Comparison of ENCODE assay signal across 12 cellular contexts in the genomic region with DNA sequence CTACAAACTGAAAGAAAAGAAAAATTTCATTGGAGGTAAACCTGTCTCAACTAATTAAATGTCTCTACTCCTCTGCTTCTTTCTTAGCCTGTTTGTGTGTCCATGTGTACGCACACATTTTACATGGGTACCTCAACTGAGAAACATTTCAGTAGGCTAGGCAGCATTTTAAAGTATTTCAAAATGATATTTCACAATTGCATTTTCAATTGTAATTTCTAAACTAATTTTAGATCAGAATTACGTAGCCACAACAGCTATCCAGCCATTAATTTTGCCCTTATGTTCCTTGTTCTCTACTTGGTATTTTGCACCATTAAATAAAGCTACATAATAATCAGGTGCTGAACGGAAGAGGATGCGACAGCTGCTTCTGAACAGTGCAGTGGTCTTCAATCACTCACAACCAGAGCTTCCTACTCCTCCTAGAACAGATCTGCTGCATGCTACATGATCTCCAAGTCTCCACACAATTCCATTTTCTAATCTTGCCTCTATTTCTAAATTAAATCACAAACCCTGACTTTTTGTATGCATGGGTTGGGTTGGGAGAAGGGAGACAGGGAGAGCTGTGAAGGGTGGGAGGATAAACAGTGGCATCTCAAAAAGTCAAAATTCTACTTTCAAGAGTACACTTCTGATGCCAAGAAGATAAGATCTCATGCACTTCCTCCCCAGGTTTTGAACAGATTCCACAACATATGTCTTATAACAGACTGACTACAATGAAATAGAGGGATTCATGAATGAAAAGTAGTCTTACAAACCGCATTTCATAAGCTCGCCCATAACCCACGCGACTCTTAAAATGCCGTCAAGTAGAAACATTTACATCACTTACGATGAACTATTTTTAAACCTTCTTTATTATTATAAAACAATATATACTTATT. TPM values are rescaled to one million over a fixed set of nuclear protein-coding genes. Genes with fewer than 3 reads are reported as not detected.
DNase-seq lines count a peak whose midpoint lies in the region; ATAC-seq and TF ChIP-seq lines count a peak whose summit lies in the region.
"Had no signal": no experiment of that assay in that cellular context is flagged by ENCODE, and none has a peak within 500 bp of the region (broad histone marks: within the 10 kb centered on the region; RNA-seq: fewer than 3 reads in every experiment).

No MANE protein-coding gene starts in this region.

- no peak for TF ChIP-seq CTCF in AG10803 (conservative IDR thresholded peaks at IDR 0.05; ENCODE audit: low read length)
- no peak for TF ChIP-seq CTCF in CD8-positive, alpha-beta T cell (IDR thresholded peaks at IDR 0.05)

- intact Hi-C loops in CD8-positive, alpha-beta T cell (cut with DNase I, micrococcal nuclease): loop anchor here in 1 of 2 experiments (1.0 kb wide), 1 partner anchor 26 kb away; no protein-coding TSS in a partner anchor

- H3K4me3 Mint-ChIP-seq in CD8-positive, alpha-beta T cell: peak overlapping the region; percentile 59
- H3K4me3 Mint-ChIP-seq in activated naive CD8-positive, alpha-beta T cell treated with anti-CD3 and anti-CD28 coated beads, Interleukin-2, amount 10 ng/mL, durations not matched to agents 7 days and 5 days: peak overlapping the region; percentile 65
- peak overlapping the region; percentile 25 for H3K4me3 Mint-ChIP-seq in natural killer cell treated with Interleukin-12 subunit alpha and Interleukin-12 subunit beta and Interleukin-15 and Interleukin-18, amount 100 ng/mL, for 72 hours
- H3K4me3 Mint-ChIP-seq: IgD-negative memory B cell had no signal

- peak; percentile 54 for ATAC-seq in CD8-positive, alpha-beta T cell
- peak; percentile 69 for ATAC-seq in activated naive CD8-positive, alpha-beta T cell treated with anti-CD3 and anti-CD28 coated beads, Interleukin-2, amount 10 ng/mL, durations not matched to agents 7 days and 5 days (ENCODE audit: low read depth)
- no peak for ATAC-seq in natural killer cell treated with Interleukin-12 subunit alpha and Interleukin-12 subunit beta and Interleukin-15 and Interleukin-18, amount 100 ng/mL, for 72 hours

- no peaks in the 10 kb centered on the region for H3K36me3 Mint-ChIP-seq in CD8-positive, alpha-beta T cell
- H3K36me3 Mint-ChIP-seq in activated naive CD8-positive, alpha-beta T cell treated with anti-CD3 and anti-CD28 coated beads, Interleukin-2, amount 10 ng/mL, durations not matched to agents 7 days and 5 days: peaks cover 11% of the 10 kb centered on the region
- H3K36me3 Mint-ChIP-seq in natural killer cell treated with Interleukin-12 subunit alpha and Interleukin-12 subunit beta and Interleukin-15 and Interleukin-18, amount 100 ng/mL, for 72 hours: no peaks in the 10 kb centered on the region

- no peaks in the 10 kb centered on the region for H3K9me3 ChIP-seq in CD8-positive, alpha-beta T cell (ENCODE audit: low read length)

- no peak overlapping the region for H3K27ac ChIP-seq in CD8-positive, alpha-beta T cell (ENCODE audit: low read depth, low read length)

- H3K4me1 Mint-ChIP-seq in CD8-positive, alpha-beta T cell (ENCODE audit: low read depth): peaks cover 73% of the 10 kb centered on the region
- H3K4me1 Mint-ChIP-seq in activated naive CD8-positive, alpha-beta T cell treated with anti-CD3 and anti-CD28 coated beads, Interleukin-2, amount 10 ng/mL, durations not matched to agents 7 days and 5 days: peaks cover 62% of the 10 kb centered on the region
- peaks cover 68% of the 10 kb centered on the region in 2 donors for H3K4me1 Mint-ChIP-seq in natural killer cell treated with Interleukin-12 subunit alpha and Interleukin-12 subunit beta and Interleukin-15 and Interleukin-18, amount 100 ng/mL, for 72 hours (ENCODE audit: low read depth in 2 of 2)

- POLR2A ChIA-PET in CD8-positive, alpha-beta T cell (lab: Charles Lee): interaction anchor here (1.0 kb wide), 1 partner anchor 10 kb away, joined by 3 read pairs; no protein-coding TSS in a partner anchor
- POLR2A ChIA-PET in activated naive CD8-positive, alpha-beta T cell treated with anti-CD3 and anti-CD28 coated beads, Interleukin-2, amount 10 ng/mL, durations not matched to agents 7 days and 5 days (lab: Charles Lee): interaction anchor here (0.7 to 2.4 kb wide), 9 partner anchors 11 to 99 kb away, joined by 3 to 9 read pairs (median 5); a partner anchor contains a TSS

- no peaks in the 10 kb centered on the region for H3K27me3 ChIP-seq in CD8-positive, alpha-beta T cell (ENCODE audit: insufficient read depth, low read length)

- DNase-seq in AG10803 (ENCODE audit: low read depth) (peak; percentile 61), NCI-H2227 treated with DMSO at 0.1 percent for 48 hours (lab: John Stamatoyannopoulos, UW) (no peak), NCI-H774 (lab: John Stamatoyannopoulos, UW) (no peak)
- no peak for DNase-seq in CD8-positive, alpha-beta T cell
- DNase-seq in activated naive CD8-positive, alpha-beta T cell treated with anti-CD3 and anti-CD28 coated beads, Interleukin-2, amount 10 ng/mL, durations not matched to agents 7 days and 5 days: no peak
- DNase-seq in natural killer cell treated with Interleukin-12 subunit alpha and Interleukin-12 subunit beta and Interleukin-15 and Interleukin-18, amount 100 ng/mL, for 72 hours (ENCODE audit: low spot score): no peak
- DNase-seq in activated CD4-positive, CD25-positive, alpha-beta regulatory T cell treated with anti-CD3 and anti-CD28 coated beads, Interleukin-2, amount 50 U/mL, for 72 hours: no peak
- no peak for DNase-seq in stimulated activated naive CD4-positive, alpha-beta T cell treated with Interleukin-2 at 50 U/mL for 16 hours (lab: John Stamatoyannopoulos, UW)
- DNase-seq: activated CD4-positive, alpha-beta T cell treated with anti-CD3 and anti-CD28 coated beads, Interleukin-2, amount 50 U/mL, for 4 hours; DMS79 had no signal

- H3K4me1 ChIP-seq in CD8-positive, alpha-beta T cell (ENCODE audit: insufficient read depth, low read length): peaks cover 25% of the 10 kb centered on the region

- CTCF ChIA-PET in CD8-positive, alpha-beta T cell (lab: Charles Lee): interaction anchor here (0.9 to 1.4 kb wide), 3 partner anchors 9 to 64 kb away, joined by 3 to 4 read pairs (median 3); no protein-coding TSS in a partner anchor

- no peaks in the 10 kb centered on the region for H3K27me3 Mint-ChIP-seq in CD8-positive, alpha-beta T cell (ENCODE audit: low read depth)
- no peaks in the 10 kb centered on the region for H3K27me3 Mint-ChIP-seq in activated naive CD8-positive, alpha-beta T cell treated with anti-CD3 and anti-CD28 coated beads, Interleukin-2, amount 10 ng/mL, durations not matched to agents 7 days and 5 days
- H3K27me3 Mint-ChIP-seq in natural killer cell treated with Interleukin-12 subunit alpha and Interleukin-12 subunit beta and Interleukin-15 and Interleukin-18, amount 100 ng/mL, for 72 hours: no peaks in the 10 kb centered on the region
- H3K27me3 Mint-ChIP-seq: IgD-negative memory B cell had no signal

- peak overlapping the region; percentile 6 for H3K27ac Mint-ChIP-seq in CD8-positive, alpha-beta T cell
- peak overlapping the region; percentile 68 for H3K27ac Mint-ChIP-seq in activated naive CD8-positive, alpha-beta T cell treated with anti-CD3 and anti-CD28 coated beads, Interleukin-2, amount 10 ng/mL, durations not matched to agents 7 days and 5 days
- peak overlapping the region in 1 of 2 donors; percentile 80 for H3K27ac Mint-ChIP-seq in natural killer cell treated with Interleukin-12 subunit alpha and Interleukin-12 subunit beta and Interleukin-15 and Interleukin-18, amount 100 ng/mL, for 72 hours
- H3K27ac Mint-ChIP-seq: IgD-negative memory B cell had no signal

- H3K4me3 ChIP-seq in AG10803 (ENCODE audit: low read length): peak overlapping the region; percentile 53
- H3K4me3 ChIP-seq in CD8-positive, alpha-beta T cell (ENCODE audit: low read depth, low read length): no peak overlapping the region
- H3K4me3 ChIP-seq: lung had no signal

- H3K9me3 Mint-ChIP-seq in CD8-positive, alpha-beta T cell: no peaks in the 10 kb centered on the region
- no peaks in the 10 kb centered on the region for H3K9me3 Mint-ChIP-seq in activated naive CD8-positive, alpha-beta T cell treated with anti-CD3 and anti-CD28 coated beads, Interleukin-2, amount 10 ng/mL, durations not matched to agents 7 days and 5 days
- no peaks in the 10 kb centered on the region for H3K9me3 Mint-ChIP-seq in natural killer cell treated with Interleukin-12 subunit alpha and Interleukin-12 subunit beta and Interleukin-15 and Interleukin-18, amount 100 ng/mL, for 72 hours
- H3K9me3 Mint-ChIP-seq: IgD-negative memory B cell had no signal

- no peaks in the 10 kb centered on the region for H3K36me3 ChIP-seq in CD8-positive, alpha-beta T cell (ENCODE audit: insufficient read depth, low read length)

RNA-seq across cellular contexts. Expression of a gene that starts 57.4 kb away (rescaled TPM):
- 10 to 100 TPM; 15.4 to 15.6 TPM for total RNA-seq in CD8-positive, alpha-beta T cell
- 10 to 100 TPM; 37.0 to 37.8 TPM for total RNA-seq in activated naive CD8-positive, alpha-beta T cell treated with anti-CD3 and anti-CD28 coated beads, Interleukin-2, amount 10 ng/mL, durations not matched to agents 7 days and 5 days
- total RNA-seq in natural killer cell treated with Interleukin-12 subunit alpha and Interleukin-12 subunit beta and Interleukin-15 and Interleukin-18, amount 100 ng/mL, for 72 hours: 10 to 100 TPM; 91.2 to 93.3 TPM

Comparison
In these comparisons a context has a peak if more than half of its experiments do, and no peak if none do; other contexts are left out.
1. ATAC-seq: peak in CD8-positive, alpha-beta T cell (single experiment) and activated naive CD8-positive, alpha-beta T cell treated with anti-CD3 and anti-CD28 coated beads, Interleukin-2, amount 10 ng/mL, durations not matched to agents 7 days and 5 days (single experiment); none in natural killer cell treated with Interleukin-12 subunit alpha and Interleukin-12 subunit beta and Interleukin-15 and Interleukin-18, amount 100 ng/mL, for 72 hours (0 of 2).
2. Peak in every context shown above with its lines, with median percentiles within 50 percentile points of each other: H3K4me3 Mint-ChIP-seq.